In genomic region chr22:40920526-40920925, GRCh38 we compare ENCODE assay signal across 23 cellular contexts. TPM values are rescaled to one million over a fixed set of nuclear protein-coding genes. Genes with fewer than 3 reads are reported as not detected.
DNase-seq lines count a peak whose midpoint lies in the region; ATAC-seq and TF ChIP-seq lines count a peak whose summit lies in the region.
"Had no signal": no experiment of that assay in that cellular context is flagged by ENCODE, and none has a peak within 500 bp of the region (broad histone marks: within the 10 kb centered on the region; RNA-seq: fewer than 3 reads in every experiment).

No MANE protein-coding gene starts in this region.

- H3K27me3 ChIP-seq in tibial artery: no peaks in the 10 kb centered on the region
- H3K27me3 ChIP-seq: SJSA1 had no signal

- H3K4me3 Mint-ChIP-seq in neural crest cell (no peak overlapping the region), WTC11 (no peak overlapping the region)

- no peak overlapping the region for H3K4me3 ChIP-seq in tibial artery
- H3K4me3 ChIP-seq: SJSA1 had no signal

- no peaks in the 10 kb centered on the region for H3K9me3 Mint-ChIP-seq in neural crest cell
- H3K9me3 Mint-ChIP-seq in WTC11: no peaks in the 10 kb centered on the region

- no peaks in the 10 kb centered on the region for H3K9me3 ChIP-seq in tibial artery
- H3K9me3 ChIP-seq: SJSA1 had no signal

- H3K4me1 ChIP-seq in tibial artery: peaks cover 0 to 24% (median 4%) of the 10 kb centered on the region in 4 donors
- H3K4me1 ChIP-seq: SJSA1 had no signal

- peak; percentile 7 for DNase-seq in activated CD8-positive, alpha-beta memory T cell treated with anti-CD3 and anti-CD28 coated beads for 24 hours
- no peak for DNase-seq in activated CD8-positive, alpha-beta memory T cell treated with anti-CD3 and anti-CD28 coated beads, Interleukin-2, amount 50 U/mL, for 4 hours
- DNase-seq in astrocyte of the hippocampus (ENCODE audit: low read depth, low spot score) (peak; percentile 18), neural crest cell (ENCODE audit: low read depth, low spot score) (no peak), tibial artery (no peak), left lobe of liver (ENCODE audit: low spot score) (no peak), NCI-H524 (lab: John Stamatoyannopoulos, UW) (no peak), WTC11 (ENCODE audit: low spot score) (no peak)
- DNase-seq: Calu3, DMS79 treated with DMSO at 0.1 percent for 48 hours, GF-D8, GOT3, HCEC 1CT, NCI-H1105, NCI-H1436 treated with DMSO at 0.1 percent for 48 hours, NCI-H1930, NCI-H2107, NCI-H446 treated with DMSO at 0.1 percent for 48 hours, NCI-H526 treated with DMSO at 0.1 percent for 48 hours, Right ventricle myocardium superior, RPMI8226 had no signal

- H3K4me1 Mint-ChIP-seq in neural crest cell (no peaks in the 10 kb centered on the region), WTC11 (no peaks in the 10 kb centered on the region)

- intact Hi-C loops in tibial artery (cut with DNase I; ENCODE audit: low total_unique reads): no loop called here

- POLR2A ChIA-PET in WTC11 (lab: Charles Lee): no interaction called here

- CTCF ChIA-PET in WTC11 (lab: Charles Lee): interaction anchor here (4.9 kb wide), 1 partner anchor 317 kb away, joined by 87 read pairs; no protein-coding TSS in a partner anchor

- no peaks in the 10 kb centered on the region for H3K27me3 Mint-ChIP-seq in neural crest cell (ENCODE audit: low read depth)
- no peaks in the 10 kb centered on the region for H3K27me3 Mint-ChIP-seq in WTC11 (ENCODE audit: low read depth)

- peak overlapping the region; percentile 61 for H3K27ac ChIP-seq in tibial artery
- H3K27ac ChIP-seq: 22Rv1, SJSA1 had no signal

- TF ChIP-seq CTCF in neural crest cell (conservative IDR thresholded peaks at IDR 0.05) (no peak), tibial artery (IDR thresholded peaks at IDR 0.05) (no peak), WTC11 (IDR thresholded peaks at IDR 0.05) (no peak)

- peak overlapping the region; percentile 67 for H3K27ac Mint-ChIP-seq in neural crest cell (ENCODE audit: unreplicated experiment)
- no peak overlapping the region for H3K27ac Mint-ChIP-seq in WTC11

- no peak for ATAC-seq in left lobe of liver
- ATAC-seq in WTC11: no peak

- peaks cover 21 to 74% (median 24%) of the 10 kb centered on the region in 3 donors for H3K36me3 ChIP-seq in tibial artery

- H3K36me3 Mint-ChIP-seq in neural crest cell (ENCODE audit: low read depth): peaks cover 5% of the 10 kb centered on the region
- peaks cover 39% of the 10 kb centered on the region for H3K36me3 Mint-ChIP-seq in WTC11

TF ChIP-seq in WTC11, 78 proteins besides CTCF, POLR2A, EP300 and RAD21 (continues in another document):
- TF ChIP-seq, protein P1, sequence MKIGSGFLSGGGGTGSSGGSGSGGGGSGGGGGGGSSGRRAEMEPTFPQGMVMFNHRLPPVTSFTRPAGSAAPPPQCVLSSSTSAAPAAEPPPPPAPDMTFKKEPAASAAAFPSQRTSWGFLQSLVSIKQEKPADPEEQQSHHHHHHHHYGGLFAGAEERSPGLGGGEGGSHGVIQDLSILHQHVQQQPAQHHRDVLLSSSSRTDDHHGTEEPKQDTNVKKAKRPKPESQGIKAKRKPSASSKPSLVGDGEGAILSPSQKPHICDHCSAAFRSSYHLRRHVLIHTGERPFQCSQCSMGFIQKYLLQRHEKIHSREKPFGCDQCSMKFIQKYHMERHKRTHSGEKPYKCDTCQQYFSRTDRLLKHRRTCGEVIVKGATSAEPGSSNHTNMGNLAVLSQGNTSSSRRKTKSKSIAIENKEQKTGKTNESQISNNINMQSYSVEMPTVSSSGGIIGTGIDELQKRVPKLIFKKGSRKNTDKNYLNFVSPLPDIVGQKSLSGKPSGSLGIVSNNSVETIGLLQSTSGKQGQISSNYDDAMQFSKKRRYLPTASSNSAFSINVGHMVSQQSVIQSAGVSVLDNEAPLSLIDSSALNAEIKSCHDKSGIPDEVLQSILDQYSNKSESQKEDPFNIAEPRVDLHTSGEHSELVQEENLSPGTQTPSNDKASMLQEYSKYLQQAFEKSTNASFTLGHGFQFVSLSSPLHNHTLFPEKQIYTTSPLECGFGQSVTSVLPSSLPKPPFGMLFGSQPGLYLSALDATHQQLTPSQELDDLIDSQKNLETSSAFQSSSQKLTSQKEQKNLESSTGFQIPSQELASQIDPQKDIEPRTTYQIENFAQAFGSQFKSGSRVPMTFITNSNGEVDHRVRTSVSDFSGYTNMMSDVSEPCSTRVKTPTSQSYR (CRISPR knock-in tag; IDR thresholded peaks at IDR 0.05): no peak
- TF ChIP-seq ZNF138 (CRISPR knock-in tag; conservative IDR thresholded peaks at IDR 0.05) (no peak), RELA (CRISPR knock-in tag; IDR thresholded peaks at IDR 0.05; ENCODE audit: borderline replicate concordance) (no peak), HMGXB4 (CRISPR knock-in tag; IDR thresholded peaks at IDR 0.05) (no peak), CREB1 (CRISPR knock-in tag; IDR thresholded peaks at IDR 0.05) (no peak), SOX15 (CRISPR knock-in tag; IDR thresholded peaks at IDR 0.05) (no peak), JAZF1 (CRISPR knock-in tag; IDR thresholded peaks at IDR 0.05) (no peak), NR1H2 (CRISPR knock-in tag; IDR thresholded peaks at IDR 0.05) (no peak), ATF1 (CRISPR knock-in tag; IDR thresholded peaks at IDR 0.05) (no peak), ELF4 (CRISPR knock-in tag; IDR thresholded peaks at IDR 0.05; ENCODE audit: low read depth) (no peak), FOXK1 (CRISPR knock-in tag; IDR thresholded peaks at IDR 0.05) (no peak), NFATC4 (CRISPR knock-in tag; IDR thresholded peaks at IDR 0.05) (no peak), ZNF263 (CRISPR knock-in tag; IDR thresholded peaks at IDR 0.05; ENCODE audit: low read depth) (no peak), NR3C1 (CRISPR knock-in tag; conservative IDR thresholded peaks at IDR 0.05; ENCODE audit: low read depth) (no peak), ZNF425 (CRISPR knock-in tag; conservative IDR thresholded peaks at IDR 0.05) (no peak), GTF2I (CRISPR knock-in tag; conservative IDR thresholded peaks at IDR 0.05) (no peak)
- TF ChIP-seq, protein P2, sequence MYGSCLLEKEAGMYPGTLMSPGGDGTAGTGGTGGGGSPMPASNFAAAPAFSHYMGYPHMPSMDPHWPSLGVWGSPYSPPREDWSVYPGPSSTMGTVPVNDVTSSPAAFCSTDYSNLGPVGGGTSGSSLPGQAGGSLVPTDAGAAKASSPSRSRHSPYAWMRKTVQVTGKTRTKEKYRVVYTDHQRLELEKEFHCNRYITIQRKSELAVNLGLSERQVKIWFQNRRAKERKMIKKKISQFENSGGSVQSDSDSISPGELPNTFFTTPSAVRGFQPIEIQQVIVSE (CRISPR knock-in tag; IDR thresholded peaks at IDR 0.05; ENCODE audit: borderline replicate concordance): no peak
- TF ChIP-seq, protein P3, sequence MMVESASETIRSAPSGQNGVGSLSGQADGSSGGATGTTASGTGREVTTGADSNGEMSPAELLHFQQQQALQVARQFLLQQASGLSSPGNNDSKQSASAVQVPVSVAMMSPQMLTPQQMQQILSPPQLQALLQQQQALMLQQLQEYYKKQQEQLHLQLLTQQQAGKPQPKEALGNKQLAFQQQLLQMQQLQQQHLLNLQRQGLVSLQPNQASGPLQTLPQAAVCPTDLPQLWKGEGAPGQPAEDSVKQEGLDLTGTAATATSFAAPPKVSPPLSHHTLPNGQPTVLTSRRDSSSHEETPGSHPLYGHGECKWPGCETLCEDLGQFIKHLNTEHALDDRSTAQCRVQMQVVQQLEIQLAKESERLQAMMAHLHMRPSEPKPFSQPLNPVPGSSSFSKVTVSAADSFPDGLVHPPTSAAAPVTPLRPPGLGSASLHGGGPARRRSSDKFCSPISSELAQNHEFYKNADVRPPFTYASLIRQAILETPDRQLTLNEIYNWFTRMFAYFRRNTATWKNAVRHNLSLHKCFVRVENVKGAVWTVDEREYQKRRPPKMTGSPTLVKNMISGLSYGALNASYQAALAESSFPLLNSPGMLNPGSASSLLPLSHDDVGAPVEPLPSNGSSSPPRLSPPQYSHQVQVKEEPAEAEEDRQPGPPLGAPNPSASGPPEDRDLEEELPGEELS (CRISPR knock-in tag; IDR thresholded peaks at IDR 0.05): no peak

RNA-seq across cellular contexts. Expression of gene RBX1, which starts 30.7 kb away (rescaled TPM):
- 75.5 and 78.7 TPM in 2 replicates for total RNA-seq in neural crest cell
- 15.1 TPM for total RNA-seq in left lobe of liver
- 68.2 to 70.8 TPM (median 70.3 TPM) in 3 replicates for total RNA-seq in WTC11 (2021)

RNA-seq across cellular contexts. Expression of gene DNAJB7, which starts 58.6 kb away (rescaled TPM):
- not detected in 2 replicates for total RNA-seq in neural crest cell
- not detected for total RNA-seq in left lobe of liver
- total RNA-seq in WTC11 (2021): not detected in 3 replicates
- total RNA-seq: Calu3, Right ventricle myocardium superior, SJSA1 had no signal

Comparison
In these comparisons a context has a peak if more than half of its experiments do, and no peak if none do; other contexts are left out.
1. DNase-seq: peak in activated CD8-positive, alpha-beta memory T cell treated with anti-CD3 and anti-CD28 coated beads for 24 hours (single experiment) and astrocyte of the hippocampus (single experiment); none in activated CD8-positive, alpha-beta memory T cell treated with anti-CD3 and anti-CD28 coated beads, Interleukin-2, amount 50 U/mL, for 4 hours (single experiment), neural crest cell (single experiment), tibial artery (0 of 2), left lobe of liver (single experiment), NCI-H524 (0 of 2) and WTC11 (single experiment).